12 cellular contexts compared by ENCODE assay signal in the genomic region with DNA sequence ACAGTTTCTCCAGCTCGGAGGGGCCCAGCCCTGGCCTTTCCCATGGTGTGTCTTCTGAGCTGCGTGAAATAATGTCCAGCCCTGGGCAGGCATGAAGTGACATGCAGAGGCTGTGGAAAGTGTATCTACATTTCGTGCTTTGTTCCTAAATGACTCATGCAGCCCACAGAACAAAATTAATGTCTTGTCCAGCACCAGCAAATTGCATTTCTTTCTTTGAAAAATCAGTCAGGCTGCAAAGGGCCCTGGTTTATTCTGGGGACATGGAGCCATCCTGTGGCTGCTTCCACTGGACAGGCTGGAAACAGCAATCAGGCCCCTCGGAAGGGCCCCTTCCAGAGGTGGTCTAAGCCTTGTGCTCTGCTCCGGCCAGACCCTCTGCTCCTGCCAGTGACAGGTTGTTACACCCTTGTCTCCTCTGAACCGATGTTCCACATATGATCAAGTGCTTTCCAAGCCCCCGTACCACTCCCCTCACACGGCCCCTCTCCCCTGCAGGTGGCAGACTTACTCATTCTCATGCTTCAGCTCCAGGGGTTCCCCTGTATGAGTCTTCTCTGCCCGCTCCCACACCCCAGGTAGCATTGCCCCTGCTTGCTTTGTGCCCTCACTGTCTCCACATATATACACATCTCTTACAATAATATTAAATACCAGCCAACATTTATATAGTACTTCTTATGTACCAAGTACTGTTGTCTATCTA. TPM values are rescaled to one million over a fixed set of nuclear protein-coding genes. Genes with fewer than 3 reads are reported as not detected.
A peak's percentile ranks its signal among the peaks of the same experiment; 100 is the strongest.
DNase-seq lines count a peak whose midpoint lies in the region; ATAC-seq and TF ChIP-seq lines count a peak whose summit lies in the region.
"Had no signal": no experiment of that assay in that cellular context is flagged by ENCODE, and none has a peak within 500 bp of the region (broad histone marks: within the 10 kb centered on the region; RNA-seq: fewer than 3 reads in every experiment).

No MANE protein-coding gene starts in this region.

- intact Hi-C loops in esophagus muscularis mucosa (cut with DNase I) = no loop called here
- intact Hi-C loops in upper lobe of right lung (cut with DNase I) = no loop called here

- H3K27me3 ChIP-seq in esophagus muscularis mucosa = no peaks in the 10 kb centered on the region
- H3K27me3 ChIP-seq in upper lobe of right lung = no peaks in the 10 kb centered on the region

- no peak overlapping the region for H3K27ac ChIP-seq in esophagus muscularis mucosa (replicated peaks in 1 of 4)
- H3K27ac ChIP-seq in upper lobe of right lung = no peak overlapping the region
- H3K27ac ChIP-seq: coronary artery, psoas muscle had no signal

- peak; percentile 51 for TF ChIP-seq CTCF in GM13977 (IDR thresholded peaks at IDR 0.05; ENCODE audit: extremely low read depth, insufficient read depth, missing control alignments)
- TF ChIP-seq CTCF in esophagus muscularis mucosa (IDR thresholded peaks at IDR 0.05) = peak; percentile 10 to 29 (median 15)
- no peak for TF ChIP-seq CTCF in upper lobe of right lung (IDR thresholded peaks at IDR 0.05)

- no peak for TF ChIP-seq POLR2A in esophagus muscularis mucosa (IDR thresholded peaks at IDR 0.05; ENCODE audit: low read depth)

- 53% methylated on average over 5 of the region's 9 CpGs for WGBS in esophagus muscularis mucosa

- no peak for TF ChIP-seq EP300 in esophagus muscularis mucosa (IDR thresholded peaks at IDR 0.05)

- H3K4me3 ChIP-seq in esophagus muscularis mucosa (no peak overlapping the region), upper lobe of right lung (no peak overlapping the region)
- H3K4me3 ChIP-seq: coronary artery, psoas muscle had no signal

- in situ Hi-C loops in GM13977 (cut with MboI; ENCODE audit: low pct_unique_long_range_greater_than_20kb, low sequenced_read_pairs, unreplicated experiment) = no loop called here

- H3K4me1 ChIP-seq in esophagus muscularis mucosa (peaks cover 0 to 8% (median 6%) of the 10 kb centered on the region in 4 donors), upper lobe of right lung (no peaks in the 10 kb centered on the region)
- H3K4me1 ChIP-seq: psoas muscle had no signal

- no peaks in the 10 kb centered on the region for H3K9me3 ChIP-seq in esophagus muscularis mucosa
- H3K9me3 ChIP-seq in upper lobe of right lung = no peaks in the 10 kb centered on the region
- H3K9me3 ChIP-seq: psoas muscle had no signal

- no peaks in the 10 kb centered on the region for H3K36me3 ChIP-seq in esophagus muscularis mucosa
- H3K36me3 ChIP-seq in upper lobe of right lung = no peaks in the 10 kb centered on the region

- ATAC-seq in GM19372 (IDR thresholded peaks at IDR 0.05; ENCODE audit: low read depth, unreplicated experiment) = peak; percentile 21
- ATAC-seq in HG03460 (IDR thresholded peaks at IDR 0.05; ENCODE audit: unreplicated experiment) = peak; percentile 27
- ATAC-seq in GM19328 (IDR thresholded peaks at IDR 0.05; ENCODE audit: unreplicated experiment) = no peak
- no peak for ATAC-seq in upper lobe of right lung
- ATAC-seq: psoas muscle had no signal

- peak; percentile 31 for DNase-seq in GM13977 (ENCODE audit: low spot score)
- DNase-seq in esophagus muscularis mucosa (ENCODE audit: extremely low spot score) = no peak
- DNase-seq in NCI-H524 (lab: John Stamatoyannopoulos, UW) = no peak
- no peak for DNase-seq in upper lobe of right lung
- DNase-seq: activated CD8-positive, alpha-beta memory T cell treated with anti-CD3 and anti-CD28 coated beads, Interleukin-2, amount 10 ng/mL, durations not matched to agents 7 days and 5 days; mesenchymal stem cell; NCI-H748 treated with DMSO at 0.1 percent for 48 hours; psoas muscle had no signal

RNA-seq across cellular contexts. Expression of gene CRYGS, which starts 33.7 kb away (rescaled TPM):
- total RNA-seq in esophagus muscularis mucosa = 1 to 10 TPM in 3 of 4 donors, under 1 TPM in 1; 0.32 to 2.1 (median 1.6) TPM
- 3.8 TPM for total RNA-seq in upper lobe of right lung

RNA-seq across cellular contexts. Expression of gene TBCCD1, which starts 56.6 kb away (rescaled TPM):
- total RNA-seq in esophagus muscularis mucosa (10 to 100 TPM in 3 of 4 donors, 1 to 10 TPM in 1; 9.9 to 13.2 (median 11.5) TPM), upper lobe of right lung (11.3 TPM)

RNA-seq across cellular contexts. Expression of gene DNAJB11, which starts 60.0 kb away (rescaled TPM):
- total RNA-seq in esophagus muscularis mucosa = 10 to 100 TPM; 22.9 to 42.1 (median 25.0) TPM
- 43.8 TPM for total RNA-seq in upper lobe of right lung

Comparison
In these comparisons a context has a peak if more than half of its experiments do, and no peak if none do; other contexts are left out.
1. ATAC-seq: peak in GM19372 (single experiment) and HG03460 (single experiment); none in GM19328 (single experiment) and upper lobe of right lung (single experiment).